In genomic region chr20:9143926-9144325, GRCh38 we compare ENCODE assay signal across 20 cellular contexts.
"Had no signal": no experiment of that assay in that cellular context is flagged by ENCODE, and none has a peak within 500 bp of the region (broad histone marks: within the 10 kb centered on the region; RNA-seq: fewer than 3 reads in every experiment).

No MANE protein-coding gene starts in this region.

- H2AFZ ChIP-seq: neural progenitor cell had no signal

- H3K4me1 ChIP-seq: ascending aorta, breast epithelium, foreskin keratinocyte had no signal

- H3K36me3 ChIP-seq: ascending aorta, breast epithelium, left lung, neural progenitor cell, right atrium auricular region had no signal

- H3K4me2 ChIP-seq: neural progenitor cell had no signal

- H3K27me3 ChIP-seq: ascending aorta, breast epithelium, foreskin keratinocyte, left lung, neural progenitor cell, right atrium auricular region, tibial nerve had no signal

- H3K9me3 ChIP-seq: ascending aorta had no signal

- H3K9ac ChIP-seq: neural progenitor cell had no signal

- H3K27ac ChIP-seq: ascending aorta, foreskin keratinocyte, left lung, neural progenitor cell, right atrium auricular region, skin epidermis had no signal

- DNase-seq: activated CD4-positive, alpha-beta memory T cell treated with anti-CD3 and anti-CD28 coated beads, Interleukin-2, amount 10 ng/mL, durations not matched to agents 7 days and 5 days; activated CD4-positive, alpha-beta T cell treated with anti-CD3 and anti-CD28 coated beads for 48 hours; activated CD4-positive, CD25-positive, alpha-beta regulatory T cell; activated naive CD4-positive, alpha-beta T cell treated with anti-CD3 and anti-CD28 coated beads for 36 hours; activated T-cell treated with anti-CD3 and anti-CD28 coated beads, Interleukin-2, amount 50 U/mL, for 24 hours; effector CD4-positive, alpha-beta T cell; foreskin keratinocyte; head of caudate nucleus; kidney; left lung; mammary epithelial cell; stimulated activated naive CD8-positive, alpha-beta T cell treated with anti-CD3 and anti-CD28 coated beads, Interleukin-15, Interleukin-2, amounts not matched to agents 100 U/mL and 50 U/mL, for 24 hours; substantia nigra; T1000 had no signal

- H3K4me3 ChIP-seq: ascending aorta, breast epithelium, left lung, neural progenitor cell, right atrium auricular region, skin epidermis, tibial nerve had no signal
